ENCODE assay signal across 8 cellular contexts in genomic region chr10:26278295-26278694, GRCh38.
"Had no signal": no experiment of that assay in that cellular context is flagged by ENCODE, and none has a peak within 500 bp of the region (broad histone marks: within the 10 kb centered on the region; RNA-seq: fewer than 3 reads in every experiment).

No MANE protein-coding gene starts in this region.

- H3K27ac Mint-ChIP-seq: GM23338 had no signal

- H3K36me3 Mint-ChIP-seq: IgD-negative memory B cell had no signal

- ATAC-seq: GM23338, HCT116 had no signal

- H3K4me1 Mint-ChIP-seq: IgD-negative memory B cell had no signal

- H3K9me3 ChIP-seq: HAP-1 had no signal

- DNase-seq: H7, Kasumi-1, KG1 had no signal

- H3K4me1 ChIP-seq: HAP-1 had no signal

- H3K4me3 Mint-ChIP-seq: GM23338 had no signal

- H3K9me3 Mint-ChIP-seq: GM23338, IgD-negative memory B cell had no signal

- FAIRE-seq: HTR-8/SVneo had no signal

- H3K4me3 ChIP-seq: GM23338, HAP-1 had no signal

- H3K36me3 ChIP-seq: HAP-1 had no signal

- H3K4me2 ChIP-seq: GM23338 had no signal
